In genomic region chr7:128430207-128430606, GRCh38 we compare ENCODE assay signal across 21 cellular contexts. TPM values are rescaled to one million over a fixed set of nuclear protein-coding genes. Genes with fewer than 3 reads are reported as not detected.
DNase-seq lines count a peak whose midpoint lies in the region; ATAC-seq, FAIRE-seq and TF ChIP-seq lines count a peak whose summit lies in the region.
"Had no signal": no experiment of that assay in that cellular context is flagged by ENCODE, and none has a peak within 500 bp of the region (broad histone marks: within the 10 kb centered on the region; RNA-seq: fewer than 3 reads in every experiment).

No MANE protein-coding gene starts in this region.

- H3K4me3 ChIP-seq in BE2C (ENCODE audit: low read depth, low read length): no peak overlapping the region
- no peak overlapping the region for H3K4me3 ChIP-seq in esophagus squamous epithelium
- H3K4me3 ChIP-seq: GM23248, MG63, Peyer's patch had no signal

- H3K36me3 Mint-ChIP-seq in natural killer cell treated with Interleukin-12 subunit alpha and Interleukin-12 subunit beta and Interleukin-15 and Interleukin-18, amount 100 ng/mL, for 72 hours: no peaks in the 10 kb centered on the region

- H3K27me3 Mint-ChIP-seq in natural killer cell treated with Interleukin-12 subunit alpha and Interleukin-12 subunit beta and Interleukin-15 and Interleukin-18, amount 100 ng/mL, for 72 hours: peaks cover 27 to 31% of the 10 kb centered on the region in 2 donors
- H3K27me3 Mint-ChIP-seq: B cell had no signal

- TF ChIP-seq CTCF in BE2C (IDR thresholded peaks at IDR 0.05; ENCODE audit: low read depth, low read length) (peak; percentile 31), VCaP (conservative IDR thresholded peaks at IDR 0.05) (peak; percentile 32), esophagus squamous epithelium (IDR thresholded peaks at IDR 0.05) (no peak)

- H3K4me1 ChIP-seq in BE2C: peaks cover 2% of the 10 kb centered on the region
- peaks cover 0 to 67% (median 14%) of the 10 kb centered on the region in 3 donors for H3K4me1 ChIP-seq in esophagus squamous epithelium
- H3K4me1 ChIP-seq: Peyer's patch had no signal

- TF ChIP-seq POLR2A in GM12892 (IDR thresholded peaks at IDR 0.05; ENCODE audit: low read depth, low read length) (no peak), esophagus squamous epithelium (IDR thresholded peaks at IDR 0.05) (no peak)

- H3K9me3 Mint-ChIP-seq in natural killer cell treated with Interleukin-12 subunit alpha and Interleukin-12 subunit beta and Interleukin-15 and Interleukin-18, amount 100 ng/mL, for 72 hours: no peaks in the 10 kb centered on the region
- H3K9me3 Mint-ChIP-seq: CD4-positive, alpha-beta T cell had no signal

- H3K27ac ChIP-seq in VCaP (no peak overlapping the region), esophagus squamous epithelium (peak overlapping the region in 3 of 4 donors; percentile 77 to 86 (median 80))
- H3K27ac ChIP-seq: GM23248, KMS-11, Peyer's patch had no signal

- H3K4me1 Mint-ChIP-seq in natural killer cell treated with Interleukin-12 subunit alpha and Interleukin-12 subunit beta and Interleukin-15 and Interleukin-18, amount 100 ng/mL, for 72 hours (ENCODE audit: low read depth in 2 of 2): no peaks in the 10 kb centered on the region
- H3K4me1 Mint-ChIP-seq: B cell had no signal

- no peaks in the 10 kb centered on the region for H3K27me3 ChIP-seq in BE2C
- H3K27me3 ChIP-seq in esophagus squamous epithelium: no peaks in the 10 kb centered on the region
- H3K27me3 ChIP-seq: MG63, Peyer's patch had no signal

- 75 to 85% methylated on average over 3 of the region's 3 CpGs for WGBS in esophagus squamous epithelium, 2 donors

- no peak for DNase-seq in BE2C
- DNase-seq in GM12892 (ENCODE audit: insufficient read length): no peak
- no peak for DNase-seq in esophagus squamous epithelium (lab: John Stamatoyannopoulos, UW)
- DNase-seq in natural killer cell treated with Interleukin-12 subunit alpha and Interleukin-12 subunit beta and Interleukin-15 and Interleukin-18, amount 100 ng/mL, for 72 hours (ENCODE audit: low spot score): no peak
- DNase-seq in inferior parietal cortex (ENCODE audit: extremely low spot score): no peak
- DNase-seq: CD4-positive, alpha-beta T cell; GM23248; MG63; NCI-H1105; NCI-H1694 treated with DMSO at 0.1 percent for 48 hours; NCI-H345; NCI-H69; Peyer's patch had no signal

- H3K9me3 ChIP-seq in BE2C (no peaks in the 10 kb centered on the region), esophagus squamous epithelium (no peaks in the 10 kb centered on the region)
- H3K9me3 ChIP-seq: MG63, Peyer's patch had no signal

- no peak overlapping the region for H3K27ac Mint-ChIP-seq in natural killer cell treated with Interleukin-12 subunit alpha and Interleukin-12 subunit beta and Interleukin-15 and Interleukin-18, amount 100 ng/mL, for 72 hours
- H3K27ac Mint-ChIP-seq: B cell; CD4-positive, alpha-beta T cell had no signal

- no peak for ATAC-seq in natural killer cell treated with Interleukin-12 subunit alpha and Interleukin-12 subunit beta and Interleukin-15 and Interleukin-18, amount 100 ng/mL, for 72 hours
- ATAC-seq in HG02588 (IDR thresholded peaks at IDR 0.05; ENCODE audit: unreplicated experiment): no peak
- ATAC-seq in HG03175 (IDR thresholded peaks at IDR 0.05; ENCODE audit: unreplicated experiment): no peak
- ATAC-seq: HCT116, Right ventricle myocardium inferior had no signal

- intact Hi-C loops in esophagus squamous epithelium (cut with DNase I): no loop called here

- FAIRE-seq in GM12892 (lab: Jason Lieb, UNC): peak; percentile 46
- FAIRE-seq: GM18507 had no signal

- H3K36me3 ChIP-seq in BE2C (no peaks in the 10 kb centered on the region), esophagus squamous epithelium (no peaks in the 10 kb centered on the region)
- H3K36me3 ChIP-seq: MG63, Peyer's patch had no signal

- no peak overlapping the region for H3K4me3 Mint-ChIP-seq in natural killer cell treated with Interleukin-12 subunit alpha and Interleukin-12 subunit beta and Interleukin-15 and Interleukin-18, amount 100 ng/mL, for 72 hours
- H3K4me3 Mint-ChIP-seq: B cell; CD4-positive, alpha-beta T cell had no signal

RNA-seq across cellular contexts. Expression of gene IMPDH1, which starts 20.4 kb away (rescaled TPM):
- polyA plus RNA-seq in BE2C (2012; ENCODE audit: insufficient read depth, insufficient read length, low read depth): 265 TPM
- 20.6 TPM for polyA plus RNA-seq in GM12892 (2012; ENCODE audit: missing spikeins)
- total RNA-seq in esophagus squamous epithelium: 10 to 100 TPM; 30.2 to 53.7 (median 41.6) TPM
- total RNA-seq in natural killer cell treated with Interleukin-12 subunit alpha and Interleukin-12 subunit beta and Interleukin-15 and Interleukin-18, amount 100 ng/mL, for 72 hours: 10 to 100 TPM; 15.8 to 34.5 TPM

RNA-seq across cellular contexts. Expression of gene HILPDA, which starts 25.5 kb away (rescaled TPM):
- polyA plus RNA-seq in BE2C (2012; ENCODE audit: insufficient read depth, insufficient read length, low read depth): 13.2 TPM
- polyA plus RNA-seq in GM12892 (2012; ENCODE audit: missing spikeins): 123 TPM
- 10 to 100 TPM; 17.6 to 53.0 (median 21.9) TPM for total RNA-seq in esophagus squamous epithelium
- 1 to 10 TPM; 3.8 to 9.1 TPM for total RNA-seq in natural killer cell treated with Interleukin-12 subunit alpha and Interleukin-12 subunit beta and Interleukin-15 and Interleukin-18, amount 100 ng/mL, for 72 hours

RNA-seq across cellular contexts. Expression of gene METTL2B, which starts 46.3 kb away (rescaled TPM):
- polyA plus RNA-seq in BE2C (2012; ENCODE audit: insufficient read depth, insufficient read length, low read depth): 25.2 TPM
- polyA plus RNA-seq in GM12892 (2012; ENCODE audit: missing spikeins): 30.5 TPM
- total RNA-seq in esophagus squamous epithelium: 10 to 100 TPM; 20.2 to 26.6 (median 24.5) TPM
- total RNA-seq in natural killer cell treated with Interleukin-12 subunit alpha and Interleukin-12 subunit beta and Interleukin-15 and Interleukin-18, amount 100 ng/mL, for 72 hours: 10 to 100 TPM; 35.7 to 48.2 TPM

Comparison
In these comparisons a context has a peak if more than half of its experiments do, and no peak if none do; other contexts are left out.
1. CTCF ChIP-seq: peak in BE2C (single experiment) and VCaP (single experiment); none in esophagus squamous epithelium (0 of 6).